1 cellular context compared by ENCODE assay signal in the genomic region with DNA sequence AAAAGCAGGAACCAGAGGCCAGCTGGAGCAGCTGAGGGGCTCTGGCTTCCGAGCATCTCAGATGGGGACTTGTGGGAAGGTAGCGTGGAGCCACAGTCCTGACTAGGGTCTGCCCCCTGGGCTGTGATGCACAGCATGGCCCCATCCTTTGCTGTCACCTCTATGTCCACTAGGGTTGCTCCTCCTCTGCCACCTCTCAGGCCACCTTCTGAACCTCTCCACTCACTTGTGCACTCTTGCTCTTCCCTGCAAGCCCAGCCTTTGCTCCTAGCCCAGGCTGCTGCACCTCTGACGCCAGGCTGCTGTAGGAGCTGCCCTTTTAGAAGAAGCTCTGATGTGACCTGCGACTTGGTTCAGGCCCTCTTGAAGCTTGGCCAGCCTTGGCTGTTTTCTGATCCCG.
TF ChIP-seq lines count a peak whose summit lies in the region.

No MANE protein-coding gene starts in this region.

TF ChIP-seq in liver, 16 proteins besides CTCF, POLR2A, EP300 and RAD21 (continued from another document):
- TF ChIP-seq, protein P1, sequence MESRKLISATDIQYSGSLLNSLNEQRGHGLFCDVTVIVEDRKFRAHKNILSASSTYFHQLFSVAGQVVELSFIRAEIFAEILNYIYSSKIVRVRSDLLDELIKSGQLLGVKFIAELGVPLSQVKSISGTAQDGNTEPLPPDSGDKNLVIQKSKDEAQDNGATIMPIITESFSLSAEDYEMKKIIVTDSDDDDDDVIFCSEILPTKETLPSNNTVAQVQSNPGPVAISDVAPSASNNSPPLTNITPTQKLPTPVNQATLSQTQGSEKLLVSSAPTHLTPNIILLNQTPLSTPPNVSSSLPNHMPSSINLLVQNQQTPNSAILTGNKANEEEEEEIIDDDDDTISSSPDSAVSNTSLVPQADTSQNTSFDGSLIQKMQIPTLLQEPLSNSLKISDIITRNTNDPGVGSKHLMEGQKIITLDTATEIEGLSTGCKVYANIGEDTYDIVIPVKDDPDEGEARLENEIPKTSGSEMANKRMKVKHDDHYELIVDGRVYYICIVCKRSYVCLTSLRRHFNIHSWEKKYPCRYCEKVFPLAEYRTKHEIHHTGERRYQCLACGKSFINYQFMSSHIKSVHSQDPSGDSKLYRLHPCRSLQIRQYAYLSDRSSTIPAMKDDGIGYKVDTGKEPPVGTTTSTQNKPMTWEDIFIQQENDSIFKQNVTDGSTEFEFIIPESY (IDR thresholded peaks at IDR 0.05), result no peak
- TF ChIP-seq FOXA1 (IDR thresholded peaks at IDR 0.05), result no peak
- no peak for TF ChIP-seq SP1 (IDR thresholded peaks at IDR 0.05)
- no peak for TF ChIP-seq TAF1 (conservative IDR thresholded peaks at IDR 0.05)
- TF ChIP-seq RXRA (IDR thresholded peaks at IDR 0.05), result no peak
- no peak for TF ChIP-seq FOXA2 (IDR thresholded peaks at IDR 0.05)
TF ChIP-seq in liver: peak in this region for 0.
